ENCODE assay signal across 11 cellular contexts in the genomic region with DNA sequence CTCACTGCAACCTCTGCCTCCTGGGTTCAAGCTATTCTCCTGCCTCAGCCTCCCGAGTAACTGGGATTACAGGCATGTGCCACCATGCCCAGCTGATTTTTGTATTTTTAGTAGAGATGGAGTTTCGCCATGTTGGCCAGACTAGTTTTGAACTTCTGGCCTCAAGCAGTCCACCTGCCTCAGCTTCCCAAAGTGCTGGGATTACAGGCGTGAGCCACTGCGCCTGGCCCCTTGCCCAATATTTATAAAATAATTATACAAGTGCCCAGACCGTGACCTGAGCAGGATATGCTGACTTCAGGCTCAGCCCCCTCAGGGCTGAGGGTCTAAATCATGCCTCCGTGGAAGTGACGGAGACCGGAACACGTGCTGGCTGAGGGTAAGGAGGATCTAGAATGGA. TPM values are rescaled to one million over a fixed set of nuclear protein-coding genes. Genes with fewer than 3 reads are reported as not detected.
"Had no signal": no experiment of that assay in that cellular context is flagged by ENCODE, and none has a peak within 500 bp of the region (broad histone marks: within the 10 kb centered on the region; RNA-seq: fewer than 3 reads in every experiment).

No MANE protein-coding gene starts in this region.

RNA-seq across cellular contexts. Expression of gene CDCP2, which starts 48.2 kb away (rescaled TPM):
- total RNA-seq: activated CD4-positive, alpha-beta memory T cell treated with anti-CD3 and anti-CD28 coated beads, Interleukin-2, amount 10 ng/mL, durations not matched to agents 7 days and 5 days; activated CD4-positive, alpha-beta T cell treated with anti-CD3 and anti-CD28 coated beads for 36 hours; activated CD4-positive, alpha-beta T cell treated with anti-CD3 and anti-CD28 coated beads, Interleukin-2, amount 10 ng/mL, durations not matched to agents 7 days and 5 days; activated T-helper 2 cell treated with anti-CD3 and anti-CD28 coated beads, Interferon-gamma antibody, Interleukin-2, Interleukin-4, amounts not matched to agents 10 μg/mL and 5 μg/mL and 100 μg/mL, durations not matched to agents 14 hours and 24 hours and 36 hours; ascending aorta; bronchial epithelial cell; T-helper 1 cell treated with Interleukin-12 subunit alpha and Interleukin-12 subunit beta and Interleukin-4 antibody, amounts not matched to agents 30 ng/mL and 1 ng/mL, for 36 hours; T-helper 17 cell; T-helper 2 cell treated with Interferon-gamma antibody and Interleukin-4, amounts not matched to agents 100 ng/mL and 5 ng/mL, for 36 hours; WTC11 had no signal
- polyA plus RNA-seq: cardiac muscle cell had no signal
